Comparison of ENCODE assay signal across 34 cellular contexts in the genomic region with DNA sequence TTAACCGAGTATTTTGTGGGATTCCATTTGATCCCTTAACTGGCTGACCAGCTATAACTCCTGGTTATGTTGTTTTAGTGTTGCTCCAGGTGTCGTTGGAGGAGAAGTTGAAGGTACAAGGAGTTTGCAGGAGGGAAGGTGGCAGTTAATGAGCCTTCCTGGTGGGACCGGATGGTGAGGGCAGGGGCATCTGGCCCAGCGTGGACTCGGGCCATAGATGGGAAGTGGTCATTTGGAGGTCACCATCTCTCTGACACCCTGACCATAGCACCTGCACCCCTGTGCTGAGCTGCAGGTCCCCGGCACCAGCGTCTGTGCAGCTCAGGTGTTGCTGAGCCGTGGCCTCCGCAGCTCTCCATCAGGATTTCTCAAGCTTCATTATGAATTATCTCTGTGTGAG.
"Had no signal": no experiment of that assay in that cellular context is flagged by ENCODE, and none has a peak within 500 bp of the region (broad histone marks: within the 10 kb centered on the region; RNA-seq: fewer than 3 reads in every experiment).

No MANE protein-coding gene starts in this region.

- H3K27me3 ChIP-seq: Peyer's patch, SJSA1 had no signal

- DNase-seq: activated CD4-positive, alpha-beta memory T cell treated with anti-CD3 and anti-CD28 coated beads, Interleukin-2, amount 10 ng/mL, durations not matched to agents 7 days and 5 days; activated CD4-positive, alpha-beta T cell treated with anti-CD3 and anti-CD28 coated beads for 1 hour; activated CD4-positive, alpha-beta T cell treated with anti-CD3 and anti-CD28 coated beads for 48 hours; activated CD4-positive, CD25-positive, alpha-beta regulatory T cell; activated effector memory CD4-positive, alpha-beta T cell treated with Interleukin-2 at 50 U/mL for 16 hours; activated naive CD4-positive, alpha-beta T cell treated with anti-CD3 and anti-CD28 coated beads, Interleukin-2, amount 10 ng/mL, durations not matched to agents 7 days and 5 days; activated naive CD8-positive, alpha-beta T cell treated with anti-CD3 and anti-CD28 coated beads, Interleukin-2, amount 50 U/mL, for 24 hours; activated T-cell treated with anti-CD3 and anti-CD28 coated beads, Interleukin-2, amount 50 U/mL, for 24 hours; anterior cingulate cortex; caudate nucleus; cerebellar nuclear complex; Kasumi-1; KG1; MM.1S; MV-4-11; NCI-H1092; NCI-H1436 treated with DMSO at 0.1 percent for 48 hours; NCI-H1694 treated with DMSO at 0.1 percent for 48 hours; NCI-H2029; NCI-H345; NCI-H524 treated with DMSO at 0.1 percent for 48 hours; NCI-H748 treated with DMSO at 0.1 percent for 48 hours; NK-92 treated with Interleukin-12 subunit alpha and Interleukin-12 subunit beta, amount 100 ng/mL, for 24 hours; PC-3; Peyer's patch; RPMI8226; SHP77 treated with DMSO at 0.1 percent for 48 hours; SK-N-SH; T-cell; T-helper 2 cell; T-helper 9 cell; WERI-Rb-1 had no signal

- H3K36me3 ChIP-seq: WERI-Rb-1 had no signal

- ATAC-seq: activated naive CD8-positive, alpha-beta T cell treated with anti-CD3 and anti-CD28 coated beads, Interleukin-2, amount 50 U/mL, for 24 hours; PC-3; T-cell had no signal

- H3K9ac ChIP-seq: SK-N-SH had no signal

- H3K4me2 ChIP-seq: SK-N-SH had no signal

- H3K4me3 ChIP-seq: Peyer's patch, SJSA1 had no signal

- H3K27ac ChIP-seq: Peyer's patch, SJSA1, WERI-Rb-1 had no signal

- FAIRE-seq: bronchial epithelial cell had no signal

- H3K9me3 ChIP-seq: Peyer's patch, SJSA1, SK-N-SH had no signal
